Comparison of ENCODE assay signal across 10 cellular contexts in the genomic region with DNA sequence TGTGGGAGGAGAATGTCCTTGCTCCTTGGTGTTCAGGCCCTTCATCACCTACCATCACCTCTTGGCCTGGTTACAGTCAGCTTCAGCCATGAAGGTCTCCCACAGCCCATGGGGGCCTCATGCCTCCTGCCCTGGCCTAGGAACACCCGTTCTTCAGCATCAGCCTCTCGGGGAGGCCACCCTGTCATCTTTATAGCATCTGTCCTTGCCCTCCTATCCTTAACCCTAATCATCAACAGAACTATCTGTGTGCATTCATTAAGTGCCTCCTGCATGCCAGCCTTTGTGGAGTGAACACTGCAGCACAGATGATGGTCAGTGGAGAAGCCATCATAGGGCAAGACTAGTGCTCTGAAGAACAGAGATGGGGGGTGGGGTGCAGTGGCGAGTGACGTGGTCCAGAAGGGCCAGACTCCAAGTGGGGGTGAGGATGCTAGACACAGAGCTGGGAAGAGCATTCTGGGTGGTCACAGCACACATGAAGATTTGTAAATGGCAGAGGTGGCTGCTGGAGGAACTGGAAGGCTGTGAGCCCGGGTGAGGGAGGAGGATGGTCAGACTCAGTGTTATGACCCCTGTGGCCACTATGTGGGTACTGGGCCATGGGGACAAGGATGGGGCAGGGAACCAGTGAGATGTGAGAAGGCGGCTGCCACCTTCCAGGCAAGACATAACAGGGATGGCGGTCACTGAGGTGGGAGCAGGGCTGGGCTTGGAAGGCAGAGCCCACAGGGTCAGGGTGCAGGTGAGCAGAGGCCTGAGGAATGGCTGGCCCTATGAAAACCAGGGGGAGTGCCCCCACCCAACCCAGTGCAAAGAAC. TPM values are rescaled to one million over a fixed set of nuclear protein-coding genes. Genes with fewer than 3 reads are reported as not detected.
DNase-seq lines count a peak whose midpoint lies in the region; ATAC-seq and TF ChIP-seq lines count a peak whose summit lies in the region.
"Had no signal": no experiment of that assay in that cellular context is flagged by ENCODE, and none has a peak within 500 bp of the region (broad histone marks: within the 10 kb centered on the region; RNA-seq: fewer than 3 reads in every experiment).

No MANE protein-coding gene starts in this region.

- no peaks in the 10 kb centered on the region for H4K20me1 ChIP-seq in DOHH2 (ENCODE audit: control insufficient read depth, insufficient read depth, low read depth, low read length)

- peaks cover 16% of the 10 kb centered on the region; the same call in 1 of the 2 replicates for H3F3A ChIP-seq in DOHH2 (ENCODE audit: control insufficient read depth, insufficient read depth)

- ATAC-seq in HG03175 (IDR thresholded peaks at IDR 0.05; ENCODE audit: unreplicated experiment) (no peak), GM18868 (IDR thresholded peaks at IDR 0.05; ENCODE audit: unreplicated experiment) (no peak)
- ATAC-seq: gastroesophageal sphincter had no signal

- H3K9me3 ChIP-seq in DOHH2 (ENCODE audit: control insufficient read depth, insufficient read depth, low read length) = no peaks in the 10 kb centered on the region
- H3K9me3 ChIP-seq in SK-N-MC (ENCODE audit: low read depth, low read length) = no peaks in the 10 kb centered on the region
- no peaks in the 10 kb centered on the region for H3K9me3 ChIP-seq in skeletal muscle tissue (ENCODE audit: control insufficient read depth in 3 of 3, low read length in 3 of 3)

- H3K27ac ChIP-seq in DOHH2 (ENCODE audit: low read depth, low read length) (peak overlapping the region; percentile 93), SK-N-MC (0 out of 2 replicates have a peak overlapping the region, but pooled peaks have one; percentile 25), skeletal muscle tissue (ENCODE audit: low read depth, low read length) (peak overlapping the region; percentile 62)

- peak overlapping the region; percentile 80 for H3K4me3 ChIP-seq in DOHH2 (ENCODE audit: low read length)
- no peak overlapping the region for H3K4me3 ChIP-seq in SK-N-MC
- H3K4me3 ChIP-seq in skeletal muscle tissue (ENCODE audit: low read length in 3 of 3) = no peak overlapping the region
- H3K4me3 ChIP-seq: gastroesophageal sphincter had no signal

- H3K27me3 ChIP-seq in DOHH2 (ENCODE audit: control insufficient read depth, low read length) (no peaks in the 10 kb centered on the region), skeletal muscle tissue (ENCODE audit: control insufficient read depth in 3 of 3, insufficient read depth in 3 of 3, low read length in 3 of 3) (no peaks in the 10 kb centered on the region)
- H3K27me3 ChIP-seq: gastroesophageal sphincter had no signal

- peaks cover 60% of the 10 kb centered on the region for H3K4me1 ChIP-seq in DOHH2 (ENCODE audit: control insufficient read depth, low read length)
- peaks cover 24 to 39% (median 31%) of the 10 kb centered on the region in 3 donors for H3K4me1 ChIP-seq in skeletal muscle tissue (ENCODE audit: control insufficient read depth in 3 of 3, insufficient read depth in 3 of 3, low read length in 3 of 3)

- no peaks in the 10 kb centered on the region for H3K36me3 ChIP-seq in DOHH2 (ENCODE audit: control insufficient read depth, low read length)
- H3K36me3 ChIP-seq in SK-N-MC (ENCODE audit: insufficient read depth, low read length) = no peaks in the 10 kb centered on the region
- no peaks in the 10 kb centered on the region for H3K36me3 ChIP-seq in skeletal muscle tissue (ENCODE audit: control insufficient read depth in 3 of 3, insufficient read depth in 3 of 3, low read length in 3 of 3)
- H3K36me3 ChIP-seq: gastroesophageal sphincter had no signal

- peak overlapping the region; percentile 96 for H3K4me2 ChIP-seq in DOHH2 (ENCODE audit: low read length)

- DNase-seq in SK-N-MC (ENCODE audit: low read depth, low spot score) = no peak
- DNase-seq in ecto neural progenitor cell (ENCODE audit: low spot score) = peak; percentile 37
- no peak for DNase-seq in GM19238 (ENCODE audit: insufficient read length, low spot score)
- DNase-seq: KG1, NCI-H526 had no signal

- TF ChIP-seq CTCF in DOHH2 (IDR thresholded peaks at IDR 0.05; ENCODE audit: low read depth, low read length, poor library complexity, severe bottlenecking) = no peak

- H3K9ac ChIP-seq in SK-N-MC (ENCODE audit: insufficient read length) = no peak overlapping the region
- H3K9ac ChIP-seq in skeletal muscle tissue (ENCODE audit: low read depth in 1 of 3, low read length in 3 of 3) = no peak overlapping the region

- peaks cover 9% of the 10 kb centered on the region; the same call in 1 of the 2 replicates for H3K79me2 ChIP-seq in DOHH2 (ENCODE audit: control insufficient read depth, low read length)

- H3K9me2 ChIP-seq in DOHH2 (replicated peaks; ENCODE audit: control insufficient read depth, low read length) = no peaks in the 10 kb centered on the region

RNA-seq across cellular contexts. Expression of a gene that starts 3.6 kb away (rescaled TPM):
- 24.5 TPM for total RNA-seq in skeletal muscle tissue

RNA-seq across cellular contexts. Expression of a gene that starts 33.9 kb away (rescaled TPM):
- 2.6 TPM for total RNA-seq in skeletal muscle tissue

RNA-seq across cellular contexts. Expression of a gene that starts 41.7 kb away (rescaled TPM):
- total RNA-seq in skeletal muscle tissue = 20.9 TPM

Comparison
In these comparisons a context has a peak if more than half of its experiments do, and no peak if none do; other contexts are left out.
1. H3K27ac ChIP-seq: peak in every context shown above with its lines; median percentile 93 in DOHH2; 62 in skeletal muscle tissue; 25 in SK-N-MC.